ENCODE assay signal across 8 cellular contexts in the genomic region with DNA sequence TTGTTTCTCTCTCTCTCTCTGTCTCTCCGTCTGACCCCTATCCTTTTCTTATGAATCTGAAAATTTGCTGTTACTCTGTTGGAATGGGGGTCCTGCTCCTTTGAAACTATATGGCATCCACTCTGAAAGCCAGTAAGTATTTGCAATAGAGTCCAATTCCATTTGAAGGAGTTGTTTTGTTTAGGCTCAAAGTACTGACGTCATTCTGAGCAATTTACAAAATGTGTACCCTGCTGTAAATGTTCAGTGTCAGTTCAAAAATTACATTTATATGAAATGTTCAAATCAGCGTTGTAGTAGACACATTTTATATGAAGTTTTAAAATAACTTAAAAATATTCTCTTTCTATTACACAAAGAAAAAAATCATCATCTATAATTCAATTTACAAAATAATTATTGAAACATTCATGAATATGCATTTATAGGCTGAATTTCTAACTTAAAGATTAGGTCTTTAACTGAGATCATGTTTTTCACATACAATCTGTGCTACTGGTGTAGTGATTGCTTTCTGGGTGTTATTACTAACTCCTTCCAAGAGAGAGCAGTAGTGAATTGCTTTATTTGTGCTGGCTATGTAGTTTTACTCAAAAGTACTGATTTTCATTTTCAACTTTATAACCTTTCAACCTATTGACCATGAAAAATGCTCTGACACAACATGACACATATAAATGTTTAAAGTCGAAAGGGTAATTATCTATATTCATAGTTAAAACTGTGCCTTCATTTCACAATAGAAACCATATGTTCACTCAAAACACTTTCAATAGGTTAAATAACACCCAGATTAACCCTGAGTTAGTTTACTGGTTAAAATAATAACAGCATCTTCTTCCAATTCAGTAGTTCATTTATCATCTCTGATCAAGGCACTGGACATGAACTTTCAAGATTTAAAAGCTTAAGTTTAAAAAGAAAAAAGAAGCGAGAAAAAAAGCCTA.
DNase-seq lines count a peak whose midpoint lies in the region; ATAC-seq and TF ChIP-seq lines count a peak whose summit lies in the region.

No MANE protein-coding gene starts in this region.

- DNase-seq in ELR (ENCODE audit: low read depth), result peak; percentile 75
- peak; percentile 47 for DNase-seq in M059J (ENCODE audit: low read depth)
- DNase-seq in dermis blood vessel endothelial cell, result peak; percentile 59
- no peak for DNase-seq in retinal pigment epithelial cell (ENCODE audit: low read depth)
- no peak for DNase-seq in NCI-H774 (lab: John Stamatoyannopoulos, UW)
- no peak for DNase-seq in activated CD8-positive, alpha-beta memory T cell treated with anti-CD3 and anti-CD28 coated beads, Interleukin-2, amount 50 U/mL, for 4 hours
- DNase-seq in 8988T, result no peak

- H3K4me3 ChIP-seq in retinal pigment epithelial cell (ENCODE audit: low read length), result no peak overlapping the region

- peak; percentile 81 for ATAC-seq in GM21529 (IDR thresholded peaks at IDR 0.05; ENCODE audit: unreplicated experiment)

- peak; percentile 66 for TF ChIP-seq CTCF in retinal pigment epithelial cell (conservative IDR thresholded peaks at IDR 0.05; ENCODE audit: low read depth, low read length)

Comparison
In these comparisons a context has a peak if more than half of its experiments do, and no peak if none do; other contexts are left out.
1. DNase-seq: peak in ELR (single experiment), M059J (single experiment) and dermis blood vessel endothelial cell (single experiment); none in retinal pigment epithelial cell (single experiment), NCI-H774 (single experiment), activated CD8-positive, alpha-beta memory T cell treated with anti-CD3 and anti-CD28 coated beads, Interleukin-2, amount 50 U/mL, for 4 hours (single experiment) and 8988T (single experiment).